1 cellular context compared by ENCODE assay signal in the genomic region with DNA sequence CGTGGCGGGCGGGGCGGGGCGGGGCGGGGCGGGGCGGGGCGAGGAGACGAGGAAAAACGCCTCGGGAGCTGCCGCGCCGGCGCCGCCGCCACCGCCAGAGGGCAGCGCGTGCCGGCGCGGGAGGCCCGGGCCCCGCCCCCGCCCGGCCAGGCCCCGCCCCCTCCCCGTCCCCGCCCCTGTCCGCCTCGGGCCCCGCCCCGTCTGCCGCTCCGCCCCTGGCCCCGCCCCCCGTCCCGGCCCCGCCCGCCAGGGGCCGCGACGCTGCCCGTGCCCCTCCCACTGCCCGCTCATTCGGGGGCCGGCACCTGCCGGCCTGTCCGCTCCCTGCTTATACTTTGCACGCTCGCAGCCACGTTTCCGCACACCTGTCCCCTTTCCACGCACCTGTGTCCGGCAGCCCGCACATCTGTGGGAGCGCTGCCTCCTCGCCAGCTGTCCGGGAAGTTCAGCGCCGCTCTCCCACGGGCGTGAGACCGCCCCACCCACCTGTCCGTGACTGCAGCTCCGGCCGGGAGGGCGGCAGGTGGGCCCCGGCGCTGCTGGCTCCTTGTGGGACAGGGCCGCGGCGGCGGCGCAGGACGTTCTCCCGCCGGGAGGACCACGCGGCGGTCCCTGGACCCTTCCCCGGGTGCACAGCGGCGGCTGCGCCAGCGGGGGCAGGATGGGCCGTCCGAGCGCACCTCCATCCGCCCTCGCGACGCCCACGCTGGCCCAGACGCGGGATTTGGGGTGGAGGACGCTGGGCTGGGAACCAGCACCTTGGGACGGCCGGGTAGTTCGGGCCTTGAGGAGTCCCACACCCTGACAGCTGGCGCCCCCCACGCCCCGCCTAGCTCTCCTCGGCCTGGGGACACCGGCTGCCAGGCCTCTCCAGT.
TF ChIP-seq lines count a peak whose summit lies in the region.

No MANE protein-coding gene starts in this region.

TF ChIP-seq in HepG2, 621 proteins besides CTCF, POLR2A, EP300 and RAD21 (continued from another document and continues in another):
- TF ChIP-seq AKAP8 (CRISPR knock-in tag; IDR thresholded peaks at IDR 0.05): no peak
- no peak for TF ChIP-seq MIER3 (CRISPR knock-in tag; IDR thresholded peaks at IDR 0.05; ENCODE audit: borderline replicate concordance)
- no peak for TF ChIP-seq TOE1 (CRISPR knock-in tag; IDR thresholded peaks at IDR 0.05)
- TF ChIP-seq, protein P1, sequence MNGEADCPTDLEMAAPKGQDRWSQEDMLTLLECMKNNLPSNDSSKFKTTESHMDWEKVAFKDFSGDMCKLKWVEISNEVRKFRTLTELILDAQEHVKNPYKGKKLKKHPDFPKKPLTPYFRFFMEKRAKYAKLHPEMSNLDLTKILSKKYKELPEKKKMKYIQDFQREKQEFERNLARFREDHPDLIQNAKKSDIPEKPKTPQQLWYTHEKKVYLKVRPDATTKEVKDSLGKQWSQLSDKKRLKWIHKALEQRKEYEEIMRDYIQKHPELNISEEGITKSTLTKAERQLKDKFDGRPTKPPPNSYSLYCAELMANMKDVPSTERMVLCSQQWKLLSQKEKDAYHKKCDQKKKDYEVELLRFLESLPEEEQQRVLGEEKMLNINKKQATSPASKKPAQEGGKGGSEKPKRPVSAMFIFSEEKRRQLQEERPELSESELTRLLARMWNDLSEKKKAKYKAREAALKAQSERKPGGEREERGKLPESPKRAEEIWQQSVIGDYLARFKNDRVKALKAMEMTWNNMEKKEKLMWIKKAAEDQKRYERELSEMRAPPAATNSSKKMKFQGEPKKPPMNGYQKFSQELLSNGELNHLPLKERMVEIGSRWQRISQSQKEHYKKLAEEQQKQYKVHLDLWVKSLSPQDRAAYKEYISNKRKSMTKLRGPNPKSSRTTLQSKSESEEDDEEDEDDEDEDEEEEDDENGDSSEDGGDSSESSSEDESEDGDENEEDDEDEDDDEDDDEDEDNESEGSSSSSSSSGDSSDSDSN (CRISPR knock-in tag; IDR thresholded peaks at IDR 0.05): peak; percentile 42; the same call in 1 of the 2 replicates
- TF ChIP-seq, protein P2, sequence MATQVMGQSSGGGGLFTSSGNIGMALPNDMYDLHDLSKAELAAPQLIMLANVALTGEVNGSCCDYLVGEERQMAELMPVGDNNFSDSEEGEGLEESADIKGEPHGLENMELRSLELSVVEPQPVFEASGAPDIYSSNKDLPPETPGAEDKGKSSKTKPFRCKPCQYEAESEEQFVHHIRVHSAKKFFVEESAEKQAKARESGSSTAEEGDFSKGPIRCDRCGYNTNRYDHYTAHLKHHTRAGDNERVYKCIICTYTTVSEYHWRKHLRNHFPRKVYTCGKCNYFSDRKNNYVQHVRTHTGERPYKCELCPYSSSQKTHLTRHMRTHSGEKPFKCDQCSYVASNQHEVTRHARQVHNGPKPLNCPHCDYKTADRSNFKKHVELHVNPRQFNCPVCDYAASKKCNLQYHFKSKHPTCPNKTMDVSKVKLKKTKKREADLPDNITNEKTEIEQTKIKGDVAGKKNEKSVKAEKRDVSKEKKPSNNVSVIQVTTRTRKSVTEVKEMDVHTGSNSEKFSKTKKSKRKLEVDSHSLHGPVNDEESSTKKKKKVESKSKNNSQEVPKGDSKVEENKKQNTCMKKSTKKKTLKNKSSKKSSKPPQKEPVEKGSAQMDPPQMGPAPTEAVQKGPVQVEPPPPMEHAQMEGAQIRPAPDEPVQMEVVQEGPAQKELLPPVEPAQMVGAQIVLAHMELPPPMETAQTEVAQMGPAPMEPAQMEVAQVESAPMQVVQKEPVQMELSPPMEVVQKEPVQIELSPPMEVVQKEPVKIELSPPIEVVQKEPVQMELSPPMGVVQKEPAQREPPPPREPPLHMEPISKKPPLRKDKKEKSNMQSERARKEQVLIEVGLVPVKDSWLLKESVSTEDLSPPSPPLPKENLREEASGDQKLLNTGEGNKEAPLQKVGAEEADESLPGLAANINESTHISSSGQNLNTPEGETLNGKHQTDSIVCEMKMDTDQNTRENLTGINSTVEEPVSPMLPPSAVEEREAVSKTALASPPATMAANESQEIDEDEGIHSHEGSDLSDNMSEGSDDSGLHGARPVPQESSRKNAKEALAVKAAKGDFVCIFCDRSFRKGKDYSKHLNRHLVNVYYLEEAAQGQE (IDR thresholded peaks at IDR 0.05; ENCODE audit: borderline replicate concordance in 1 of 2, low read depth in 1 of 2, low read length in 2 of 2): no peak
- TF ChIP-seq ZNF24 (IDR thresholded peaks at IDR 0.05): no peak
- TF ChIP-seq KDM2A (CRISPR knock-in tag; IDR thresholded peaks at IDR 0.05; ENCODE audit: borderline replicate concordance, low read depth): no peak; the same call in 1 of the 2 replicates
- TF ChIP-seq HMG20A (CRISPR knock-in tag; IDR thresholded peaks at IDR 0.05; ENCODE audit: borderline replicate concordance): no peak
- TF ChIP-seq, protein P3, sequence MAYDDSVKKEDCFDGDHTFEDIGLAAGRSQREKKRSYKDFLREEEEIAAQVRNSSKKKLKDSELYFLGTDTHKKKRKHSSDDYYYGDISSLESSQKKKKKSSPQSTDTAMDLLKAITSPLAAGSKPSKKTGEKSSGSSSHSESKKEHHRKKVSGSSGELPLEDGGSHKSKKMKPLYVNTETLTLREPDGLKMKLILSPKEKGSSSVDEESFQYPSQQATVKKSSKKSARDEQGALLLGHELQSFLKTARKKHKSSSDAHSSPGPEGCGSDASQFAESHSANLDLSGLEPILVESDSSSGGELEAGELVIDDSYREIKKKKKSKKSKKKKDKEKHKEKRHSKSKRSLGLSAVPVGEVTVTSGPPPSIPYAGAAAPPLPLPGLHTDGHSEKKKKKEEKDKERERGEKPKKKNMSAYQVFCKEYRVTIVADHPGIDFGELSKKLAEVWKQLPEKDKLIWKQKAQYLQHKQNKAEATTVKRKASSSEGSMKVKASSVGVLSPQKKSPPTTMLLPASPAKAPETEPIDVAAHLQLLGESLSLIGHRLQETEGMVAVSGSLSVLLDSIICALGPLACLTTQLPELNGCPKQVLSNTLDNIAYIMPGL (CRISPR knock-in tag; IDR thresholded peaks at IDR 0.05; ENCODE audit: borderline replicate concordance in 1 of 2, low read depth in 1 of 2): no peak; a peak in 1 of 4 replicates
- TF ChIP-seq ZNF34 (CRISPR knock-in tag; IDR thresholded peaks at IDR 0.05; ENCODE audit: borderline replicate concordance): no peak
- TF ChIP-seq, protein P4, sequence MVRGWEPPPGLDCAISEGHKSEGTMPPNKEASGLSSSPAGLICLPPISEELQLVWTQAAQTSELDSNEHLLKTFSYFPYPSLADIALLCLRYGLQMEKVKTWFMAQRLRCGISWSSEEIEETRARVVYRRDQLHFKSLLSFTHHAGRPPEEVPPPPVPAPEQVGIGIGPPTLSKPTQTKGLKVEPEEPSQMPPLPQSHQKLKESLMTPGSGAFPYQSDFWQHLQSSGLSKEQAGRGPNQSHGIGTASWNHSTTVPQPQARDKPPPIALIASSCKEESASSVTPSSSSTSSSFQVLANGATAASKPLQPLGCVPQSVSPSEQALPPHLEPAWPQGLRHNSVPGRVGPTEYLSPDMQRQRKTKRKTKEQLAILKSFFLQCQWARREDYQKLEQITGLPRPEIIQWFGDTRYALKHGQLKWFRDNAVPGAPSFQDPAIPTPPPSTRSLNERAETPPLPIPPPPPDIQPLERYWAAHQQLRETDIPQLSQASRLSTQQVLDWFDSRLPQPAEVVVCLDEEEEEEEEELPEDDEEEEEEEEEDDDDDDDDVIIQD (CRISPR knock-in tag; IDR thresholded peaks at IDR 0.05; ENCODE audit: low read depth): no peak
- TF ChIP-seq ONECUT2 (CRISPR knock-in tag; IDR thresholded peaks at IDR 0.05): no peak
- TF ChIP-seq YEATS4 (CRISPR knock-in tag; IDR thresholded peaks at IDR 0.05; ENCODE audit: borderline replicate concordance): peak; percentile 52
- TF ChIP-seq, protein P5, sequence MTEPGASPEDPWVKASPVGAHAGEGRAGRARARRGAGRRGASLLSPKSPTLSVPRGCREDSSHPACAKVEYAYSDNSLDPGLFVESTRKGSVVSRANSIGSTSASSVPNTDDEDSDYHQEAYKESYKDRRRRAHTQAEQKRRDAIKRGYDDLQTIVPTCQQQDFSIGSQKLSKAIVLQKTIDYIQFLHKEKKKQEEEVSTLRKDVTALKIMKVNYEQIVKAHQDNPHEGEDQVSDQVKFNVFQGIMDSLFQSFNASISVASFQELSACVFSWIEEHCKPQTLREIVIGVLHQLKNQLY (CRISPR knock-in tag; IDR thresholded peaks at IDR 0.05): no peak
- TF ChIP-seq, protein P6, sequence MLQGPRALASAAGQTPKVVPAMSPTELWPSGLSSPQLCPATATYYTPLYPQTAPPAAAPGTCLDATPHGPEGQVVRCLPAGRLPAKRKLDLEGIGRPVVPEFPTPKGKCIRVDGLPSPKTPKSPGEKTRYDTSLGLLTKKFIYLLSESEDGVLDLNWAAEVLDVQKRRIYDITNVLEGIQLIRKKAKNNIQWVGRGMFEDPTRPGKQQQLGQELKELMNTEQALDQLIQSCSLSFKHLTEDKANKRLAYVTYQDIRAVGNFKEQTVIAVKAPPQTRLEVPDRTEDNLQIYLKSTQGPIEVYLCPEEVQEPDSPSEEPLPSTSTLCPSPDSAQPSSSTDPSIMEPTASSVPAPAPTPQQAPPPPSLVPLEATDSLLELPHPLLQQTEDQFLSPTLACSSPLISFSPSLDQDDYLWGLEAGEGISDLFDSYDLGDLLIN (CRISPR knock-in tag; IDR thresholded peaks at IDR 0.05; ENCODE audit: borderline replicate concordance): no peak
- TF ChIP-seq, protein P7, sequence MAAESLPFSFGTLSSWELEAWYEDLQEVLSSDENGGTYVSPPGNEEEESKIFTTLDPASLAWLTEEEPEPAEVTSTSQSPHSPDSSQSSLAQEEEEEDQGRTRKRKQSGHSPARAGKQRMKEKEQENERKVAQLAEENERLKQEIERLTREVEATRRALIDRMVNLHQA (CRISPR knock-in tag; IDR thresholded peaks at IDR 0.05): no peak
- TF ChIP-seq, protein P8, sequence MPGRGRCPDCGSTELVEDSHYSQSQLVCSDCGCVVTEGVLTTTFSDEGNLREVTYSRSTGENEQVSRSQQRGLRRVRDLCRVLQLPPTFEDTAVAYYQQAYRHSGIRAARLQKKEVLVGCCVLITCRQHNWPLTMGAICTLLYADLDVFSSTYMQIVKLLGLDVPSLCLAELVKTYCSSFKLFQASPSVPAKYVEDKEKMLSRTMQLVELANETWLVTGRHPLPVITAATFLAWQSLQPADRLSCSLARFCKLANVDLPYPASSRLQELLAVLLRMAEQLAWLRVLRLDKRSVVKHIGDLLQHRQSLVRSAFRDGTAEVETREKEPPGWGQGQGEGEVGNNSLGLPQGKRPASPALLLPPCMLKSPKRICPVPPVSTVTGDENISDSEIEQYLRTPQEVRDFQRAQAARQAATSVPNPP (CRISPR knock-in tag; IDR thresholded peaks at IDR 0.05): no peak
- TF ChIP-seq, protein P9, sequence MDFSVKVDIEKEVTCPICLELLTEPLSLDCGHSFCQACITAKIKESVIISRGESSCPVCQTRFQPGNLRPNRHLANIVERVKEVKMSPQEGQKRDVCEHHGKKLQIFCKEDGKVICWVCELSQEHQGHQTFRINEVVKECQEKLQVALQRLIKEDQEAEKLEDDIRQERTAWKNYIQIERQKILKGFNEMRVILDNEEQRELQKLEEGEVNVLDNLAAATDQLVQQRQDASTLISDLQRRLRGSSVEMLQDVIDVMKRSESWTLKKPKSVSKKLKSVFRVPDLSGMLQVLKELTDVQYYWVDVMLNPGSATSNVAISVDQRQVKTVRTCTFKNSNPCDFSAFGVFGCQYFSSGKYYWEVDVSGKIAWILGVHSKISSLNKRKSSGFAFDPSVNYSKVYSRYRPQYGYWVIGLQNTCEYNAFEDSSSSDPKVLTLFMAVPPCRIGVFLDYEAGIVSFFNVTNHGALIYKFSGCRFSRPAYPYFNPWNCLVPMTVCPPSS (IDR thresholded peaks at IDR 0.05): no peak
- TF ChIP-seq ZNF431 (CRISPR knock-in tag; IDR thresholded peaks at IDR 0.05; ENCODE audit: borderline replicate concordance, low read depth): no peak
- TF ChIP-seq ISL2 (CRISPR knock-in tag; IDR thresholded peaks at IDR 0.05): 0 out of 2 replicates have a peak, but pooled peaks have one; percentile 27
- TF ChIP-seq, protein P10, sequence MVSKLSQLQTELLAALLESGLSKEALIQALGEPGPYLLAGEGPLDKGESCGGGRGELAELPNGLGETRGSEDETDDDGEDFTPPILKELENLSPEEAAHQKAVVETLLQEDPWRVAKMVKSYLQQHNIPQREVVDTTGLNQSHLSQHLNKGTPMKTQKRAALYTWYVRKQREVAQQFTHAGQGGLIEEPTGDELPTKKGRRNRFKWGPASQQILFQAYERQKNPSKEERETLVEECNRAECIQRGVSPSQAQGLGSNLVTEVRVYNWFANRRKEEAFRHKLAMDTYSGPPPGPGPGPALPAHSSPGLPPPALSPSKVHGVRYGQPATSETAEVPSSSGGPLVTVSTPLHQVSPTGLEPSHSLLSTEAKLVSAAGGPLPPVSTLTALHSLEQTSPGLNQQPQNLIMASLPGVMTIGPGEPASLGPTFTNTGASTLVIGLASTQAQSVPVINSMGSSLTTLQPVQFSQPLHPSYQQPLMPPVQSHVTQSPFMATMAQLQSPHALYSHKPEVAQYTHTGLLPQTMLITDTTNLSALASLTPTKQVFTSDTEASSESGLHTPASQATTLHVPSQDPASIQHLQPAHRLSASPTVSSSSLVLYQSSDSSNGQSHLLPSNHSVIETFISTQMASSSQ (IDR thresholded peaks at IDR 0.05; ENCODE audit: low read depth): no peak
- TF ChIP-seq, protein P10 (CRISPR knock-in tag; IDR thresholded peaks at IDR 0.05; ENCODE audit: borderline replicate concordance): no peak
- no peak for TF ChIP-seq ZBTB21 (CRISPR knock-in tag; IDR thresholded peaks at IDR 0.05)
- no peak for TF ChIP-seq SP140L (CRISPR knock-in tag; IDR thresholded peaks at IDR 0.05; ENCODE audit: borderline replicate concordance)
- TF ChIP-seq ZNF44 (CRISPR knock-in tag; IDR thresholded peaks at IDR 0.05): no peak
- TF ChIP-seq, protein P11, sequence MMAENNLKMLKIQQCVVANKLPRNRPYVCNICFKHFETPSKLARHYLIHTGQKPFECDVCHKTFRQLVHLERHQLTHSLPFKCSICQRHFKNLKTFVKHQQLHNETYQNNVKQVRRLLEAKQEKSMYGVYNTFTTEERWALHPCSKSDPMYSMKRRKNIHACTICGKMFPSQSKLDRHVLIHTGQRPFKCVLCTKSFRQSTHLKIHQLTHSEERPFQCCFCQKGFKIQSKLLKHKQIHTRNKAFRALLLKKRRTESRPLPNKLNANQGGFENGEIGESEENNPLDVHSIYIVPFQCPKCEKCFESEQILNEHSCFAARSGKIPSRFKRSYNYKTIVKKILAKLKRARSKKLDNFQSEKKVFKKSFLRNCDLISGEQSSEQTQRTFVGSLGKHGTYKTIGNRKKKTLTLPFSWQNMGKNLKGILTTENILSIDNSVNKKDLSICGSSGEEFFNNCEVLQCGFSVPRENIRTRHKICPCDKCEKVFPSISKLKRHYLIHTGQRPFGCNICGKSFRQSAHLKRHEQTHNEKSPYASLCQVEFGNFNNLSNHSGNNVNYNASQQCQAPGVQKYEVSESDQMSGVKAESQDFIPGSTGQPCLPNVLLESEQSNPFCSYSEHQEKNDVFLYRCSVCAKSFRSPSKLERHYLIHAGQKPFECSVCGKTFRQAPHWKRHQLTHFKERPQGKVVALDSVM (CRISPR knock-in tag; IDR thresholded peaks at IDR 0.05): peak; percentile 33; the same call in 1 of the 2 replicates
- TF ChIP-seq CBX1 (IDR thresholded peaks at IDR 0.05; ENCODE audit: low read depth): no peak
- TF ChIP-seq ZMYM3 (CRISPR knock-in tag; IDR thresholded peaks at IDR 0.05): no peak
- no peak for TF ChIP-seq ZNF878 (CRISPR knock-in tag; IDR thresholded peaks at IDR 0.05)
- no peak for TF ChIP-seq TEAD3 (CRISPR knock-in tag; optimal IDR thresholded peaks at IDR 0.05; ENCODE audit: borderline replicate concordance)
